Comparison of ENCODE assay signal across 1 cellular context in the genomic region with DNA sequence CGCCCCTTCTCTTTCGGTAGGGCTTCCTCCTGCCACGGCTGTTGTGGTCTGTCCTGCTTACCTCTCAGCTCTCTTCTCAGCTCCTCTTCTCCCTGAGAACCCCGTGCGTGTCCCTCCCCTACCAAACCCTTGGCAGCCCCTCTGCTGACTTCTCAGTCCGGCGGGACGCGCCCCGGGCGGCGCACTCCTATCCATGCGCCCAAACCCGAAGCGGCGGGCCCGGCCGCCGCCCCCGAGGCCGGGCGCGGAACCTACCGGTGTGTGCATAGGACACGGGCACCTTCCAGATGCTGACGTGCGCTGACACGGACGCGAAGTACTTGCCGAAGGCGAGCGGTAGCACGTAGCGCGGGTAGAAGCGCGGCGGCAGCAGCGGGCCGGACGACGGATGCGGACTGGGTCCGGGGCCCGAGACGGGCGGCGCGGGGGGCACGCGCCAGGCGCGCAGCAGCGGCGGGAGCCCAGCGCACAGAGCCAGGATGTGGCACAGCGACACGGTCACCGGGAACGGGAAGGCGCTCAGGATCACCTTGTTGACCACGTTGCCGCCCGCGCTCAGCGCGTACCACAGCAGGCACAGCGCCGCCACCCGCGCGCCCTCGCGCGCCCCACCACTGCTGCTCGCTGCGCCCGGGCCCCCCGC.
TF ChIP-seq lines count a peak whose summit lies in the region.

No MANE protein-coding gene starts in this region.

TF ChIP-seq in A549, 52 proteins besides CTCF, POLR2A, EP300 and RAD21 (continued from another document):
- TF ChIP-seq RARB (CRISPR knock-in tag; IDR thresholded peaks at IDR 0.05) = no peak
- no peak for TF ChIP-seq SREBF2 (IDR thresholded peaks at IDR 0.05)
- TF ChIP-seq, protein P1, sequence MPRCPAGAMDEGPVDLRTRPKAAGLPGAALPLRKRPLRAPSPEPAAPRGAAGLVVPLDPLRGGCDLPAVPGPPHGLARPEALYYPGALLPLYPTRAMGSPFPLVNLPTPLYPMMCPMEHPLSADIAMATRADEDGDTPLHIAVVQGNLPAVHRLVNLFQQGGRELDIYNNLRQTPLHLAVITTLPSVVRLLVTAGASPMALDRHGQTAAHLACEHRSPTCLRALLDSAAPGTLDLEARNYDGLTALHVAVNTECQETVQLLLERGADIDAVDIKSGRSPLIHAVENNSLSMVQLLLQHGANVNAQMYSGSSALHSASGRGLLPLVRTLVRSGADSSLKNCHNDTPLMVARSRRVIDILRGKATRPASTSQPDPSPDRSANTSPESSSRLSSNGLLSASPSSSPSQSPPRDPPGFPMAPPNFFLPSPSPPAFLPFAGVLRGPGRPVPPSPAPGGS (IDR thresholded peaks at IDR 0.05) = no peak
- TF ChIP-seq TFCP2L1 (CRISPR knock-in tag; IDR thresholded peaks at IDR 0.05) = no peak
- TF ChIP-seq HEYL (CRISPR knock-in tag; IDR thresholded peaks at IDR 0.05) = no peak
- TF ChIP-seq HOXB5 (CRISPR knock-in tag; IDR thresholded peaks at IDR 0.05) = no peak
- TF ChIP-seq KDM1A (IDR thresholded peaks at IDR 0.05; ENCODE audit: low read depth) = no peak
- no peak for TF ChIP-seq PBX3 (IDR thresholded peaks at IDR 0.05)
TF ChIP-seq in A549: peak in this region for 0.
